In genomic region chr2:189613077-189613636, GRCh38 we compare ENCODE assay signal across 9 cellular contexts. TPM values are rescaled to one million over a fixed set of nuclear protein-coding genes. Genes with fewer than 3 reads are reported as not detected.
DNase-seq lines count a peak whose midpoint lies in the region; ATAC-seq and TF ChIP-seq lines count a peak whose summit lies in the region.
"Had no signal": no experiment of that assay in that cellular context is flagged by ENCODE, and none has a peak within 500 bp of the region (broad histone marks: within the 10 kb centered on the region; RNA-seq: fewer than 3 reads in every experiment).

No MANE protein-coding gene starts in this region.

- intact Hi-C loops in dorsolateral prefrontal cortex (cut with DNase I): no loop called here

- H3K4me1 Mint-ChIP-seq in mesothelial cell of epicardium: peaks cover 65% of the 10 kb centered on the region
- H3K4me1 Mint-ChIP-seq: CD4-positive, CD25-positive, alpha-beta regulatory T cell had no signal

- H3K36me3 ChIP-seq in ACC112 (ENCODE audit: insufficient read depth, low read length): no peaks in the 10 kb centered on the region

- H3K27me3 ChIP-seq in ACC112 (ENCODE audit: insufficient read depth, low read length) (no peaks in the 10 kb centered on the region), dorsolateral prefrontal cortex (no peaks in the 10 kb centered on the region)

- H2AFZ ChIP-seq in ACC112 (ENCODE audit: low read length, unreplicated experiment): peak overlapping the region; percentile 46

- H3K27ac ChIP-seq in ACC112 (ENCODE audit: low read depth, low read length) (peak overlapping the region; percentile 86), dorsolateral prefrontal cortex (peak overlapping the region in 1 of 59 donors; percentile 7)

- H3K4me3 ChIP-seq in ACC112 (ENCODE audit: low read depth, low read length): peak overlapping the region; percentile 76
- peak overlapping the region; percentile 21 for H3K4me3 ChIP-seq in epithelial cell of esophagus (ENCODE audit: low read length)
- H3K4me3 ChIP-seq in dorsolateral prefrontal cortex: peak overlapping the region in 19 of 59 donors; percentile 2 to 44 (median 23)

- no peaks in the 10 kb centered on the region for H3K36me3 Mint-ChIP-seq in mesothelial cell of epicardium
- H3K36me3 Mint-ChIP-seq: CD4-positive, CD25-positive, alpha-beta regulatory T cell had no signal

- peak overlapping the region; percentile 15 for H3K4me3 Mint-ChIP-seq in mesothelial cell of epicardium
- H3K4me3 Mint-ChIP-seq: CD4-positive, CD25-positive, alpha-beta regulatory T cell had no signal

- TF ChIP-seq CTCF in epithelial cell of esophagus (IDR thresholded peaks at IDR 0.05; ENCODE audit: insufficient read depth, low read depth, low read length, missing control alignments): no peak
- TF ChIP-seq CTCF in mesothelial cell of epicardium (IDR thresholded peaks at IDR 0.05; ENCODE audit: unreplicated experiment): no peak
- TF ChIP-seq CTCF in dorsolateral prefrontal cortex (IDR thresholded peaks at IDR 0.05 in 54 of 56, conservative IDR thresholded peaks at IDR 0.05 in 2 of 56; ENCODE audit: low read depth in 1 of 56, partially characterized antibody in 56 of 56): no peak

- peak overlapping the region; percentile 98 for H3K27ac Mint-ChIP-seq in mesothelial cell of epicardium
- H3K27ac Mint-ChIP-seq: CD4-positive, CD25-positive, alpha-beta regulatory T cell had no signal

- no peak for ATAC-seq in GM21825 (IDR thresholded peaks at IDR 0.05; ENCODE audit: unreplicated experiment)

- H3K9me3 Mint-ChIP-seq in mesothelial cell of epicardium: no peaks in the 10 kb centered on the region

- H3K4me1 ChIP-seq in ACC112 (ENCODE audit: control insufficient read depth, insufficient read depth, low read length, unreplicated experiment): peaks cover 36% of the 10 kb centered on the region

- peak; percentile 20 for DNase-seq in NCI-H2029 (lab: John Stamatoyannopoulos, UW)
- DNase-seq in epithelial cell of esophagus (ENCODE audit: low read depth): peak; percentile 89
- no peak for DNase-seq in mesothelial cell of epicardium (ENCODE audit: low spot score in 2 of 2, unreplicated experiment in 2 of 2)
- no peak for DNase-seq in dorsolateral prefrontal cortex
- DNase-seq in DMS79 treated with DMSO at 0.1 percent for 48 hours (lab: John Stamatoyannopoulos, UW): no peak
- no peak for DNase-seq in SK-N-DZ (ENCODE audit: low spot score)
- DNase-seq: CD4-positive, CD25-positive, alpha-beta regulatory T cell had no signal

- no peaks in the 10 kb centered on the region for H3K27me3 Mint-ChIP-seq in mesothelial cell of epicardium (ENCODE audit: low read depth)

- no peaks in the 10 kb centered on the region for H3K79me2 ChIP-seq in ACC112 (ENCODE audit: control insufficient read depth, insufficient read depth, low read length, unreplicated experiment)

RNA-seq across cellular contexts. Expression of gene SLC40A1, which starts 32.6 kb away (rescaled TPM):
- total RNA-seq in mesothelial cell of epicardium (152 to 156 TPM (median 154 TPM) in 3 replicates), dorsolateral prefrontal cortex (10 to 100 TPM in 23 of 120 experiments, 1 to 10 TPM in 97; 2.6 to 13.9 (median 7.7) TPM)
- 3.9 and 8.0 TPM in 2 replicates for polyA plus RNA-seq in SK-N-DZ (2014; cell fraction: cytosol; rRNA removed)
- 4.7 and 5.2 TPM in 2 replicates for polyA plus RNA-seq in SK-N-DZ (2014; cell fraction: nucleus; rRNA removed)

RNA-seq across cellular contexts. Expression of gene ASNSD1, which starts 48.1 kb away (rescaled TPM):
- total RNA-seq in mesothelial cell of epicardium: 37.5 to 41.0 TPM (median 40.1 TPM) in 3 replicates
- total RNA-seq in dorsolateral prefrontal cortex: 10 to 100 TPM; 22.6 to 60.0 (median 42.1) TPM
- polyA plus RNA-seq in SK-N-DZ (2014; cell fraction: cytosol; rRNA removed): 70.9 and 93.1 TPM in 2 replicates
- polyA plus RNA-seq in SK-N-DZ (2014; cell fraction: nucleus; rRNA removed): 38.4 and 49.3 TPM in 2 replicates

Comparison
In these comparisons a context has a peak if more than half of its experiments do, and no peak if none do; other contexts are left out.
1. DNase-seq: peak in NCI-H2029 (single experiment) and epithelial cell of esophagus (single experiment); none in mesothelial cell of epicardium (0 of 2), dorsolateral prefrontal cortex (0 of 10), DMS79 treated with DMSO at 0.1 percent for 48 hours (single experiment) and SK-N-DZ (single experiment).
2. RNA of gene SLC40A1, which starts 32.6 kb away (total RNA-seq): 152 to 156 TPM in mesothelial cell of epicardium; 2.6 to 13.9 TPM in dorsolateral prefrontal cortex; every median in the first group is over 10 times any median in the second.